In the genomic region with DNA sequence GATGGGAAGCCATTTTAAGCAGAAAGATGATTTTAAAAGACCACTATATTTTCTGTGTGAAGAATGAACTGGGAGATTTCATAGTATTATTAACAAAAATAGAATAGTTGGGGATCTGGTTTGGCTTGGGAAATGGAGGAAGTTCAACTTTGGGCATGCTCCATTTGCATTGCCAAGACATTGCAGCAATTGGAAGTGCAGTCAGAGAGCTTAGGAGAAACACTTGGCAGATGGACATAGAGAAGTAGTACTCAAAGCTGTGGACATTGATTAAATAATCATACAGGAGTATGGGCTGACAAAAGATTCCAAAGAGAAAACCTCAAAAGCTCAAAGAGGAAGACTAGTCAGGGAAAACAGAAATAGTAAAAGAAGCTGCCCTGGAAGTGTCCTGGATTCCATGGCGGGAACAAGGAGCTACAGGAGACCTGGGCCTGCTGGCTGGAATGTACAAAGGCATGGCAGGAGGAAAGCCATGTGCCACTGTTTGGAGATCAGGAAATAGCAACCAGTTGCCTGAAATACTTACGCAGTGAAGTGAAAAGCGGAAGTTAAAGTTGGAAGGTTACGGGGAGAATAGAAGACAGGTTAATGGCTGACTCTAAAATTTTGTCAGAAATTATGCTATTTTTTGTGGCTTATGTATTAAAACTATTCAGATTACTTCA, we compare ENCODE assay signal across 27 cellular contexts.
DNase-seq lines count a peak whose midpoint lies in the region; ATAC-seq, FAIRE-seq and TF ChIP-seq lines count a peak whose summit lies in the region.
"Had no signal": no experiment of that assay in that cellular context is flagged by ENCODE, and none has a peak within 500 bp of the region (broad histone marks: within the 10 kb centered on the region; RNA-seq: fewer than 3 reads in every experiment).

No MANE protein-coding gene starts in this region.

- BruUV-seq in A673 (replicated peaks; lab: Mats Ljungman, UMichigan) (TSS peak; percentile 8), GM12878 (replicated peaks; lab: Mats Ljungman, UMichigan) (TSS peak; percentile 38)

- H3K27ac Mint-ChIP-seq in CD8-positive, alpha-beta T cell: peak overlapping the region; percentile 74
- H3K27ac Mint-ChIP-seq: brain; memory B cell; stimulated activated naive CD8-positive, alpha-beta T cell treated with anti-CD3 and anti-CD28 coated beads, Interleukin-15, Interleukin-2, amounts not matched to agents 100 ng/mL and 50 ng/mL, for 24 hours; T-helper 2 cell treated with Interferon-gamma antibody and Interleukin-4, amounts not matched to agents 5 μg/mL and 100 μg/mL, for 36 hours had no signal

- TF ChIP-seq CTCF in A673 (conservative IDR thresholded peaks at IDR 0.05; ENCODE audit: low read depth, low read length) (no peak), GM12878 (IDR thresholded peaks at IDR 0.05 in 2 of 3, conservative IDR thresholded peaks at IDR 0.05 in 1 of 3; ENCODE audit: control insufficient read depth in 2 of 3, extremely low read depth in 1 of 3, insufficient read depth in 1 of 3, low read depth in 3 of 3, low read length in 3 of 3) (no peak)
- no peak for TF ChIP-seq CTCF in CD8-positive, alpha-beta T cell (IDR thresholded peaks at IDR 0.05)

- H3K36me3 Mint-ChIP-seq in CD8-positive, alpha-beta T cell: peaks cover 74% of the 10 kb centered on the region

- WGBS in GM12878 (ENCODE audit: insufficient coverage, insufficient replicate concordance, low lambda C conversion rate, missing lambda C conversion rate): 95% methylated on average over 4 of the region's 4 CpGs

- SMC1A ChIA-PET in GM12878 (lab: Charles Lee; ENCODE audit: uncharacterized antibody, unreplicated experiment): no interaction called here

- no peaks in the 10 kb centered on the region for H3K79me2 ChIP-seq in GM12878 (ENCODE audit: control insufficient read depth, insufficient read depth, low read length)

- H3K9ac ChIP-seq in GM12878 (ENCODE audit: control insufficient read depth, insufficient read depth, low read length): no peak overlapping the region

- H2AFZ ChIP-seq in GM12878 (ENCODE audit: control insufficient read depth, low read depth, low read length): no peak overlapping the region

- no peaks in the 10 kb centered on the region for H3K4me1 ChIP-seq in A673 (ENCODE audit: insufficient read depth, low read length, poor library complexity, severe bottlenecking)
- no peaks in the 10 kb centered on the region for H3K4me1 ChIP-seq in CD8-positive, alpha-beta T cell (ENCODE audit: insufficient read depth, low read length)
- H3K4me1 ChIP-seq in GM12878 (ENCODE audit: control insufficient read depth, insufficient read depth, low read length): no peaks in the 10 kb centered on the region
- H3K4me1 ChIP-seq: Peyer's patch had no signal

- in situ Hi-C loops in GM12878 (cut with MboI): no loop called here

- no peak overlapping the region for H3K4me2 ChIP-seq in GM12878 (ENCODE audit: control insufficient read depth, insufficient read depth)

- no peak for DNase-seq in A673 (ENCODE audit: low spot score)
- DNase-seq in CD8-positive, alpha-beta T cell: no peak
- no peak for DNase-seq in GM12878 (ENCODE audit: low read depth, low spot score)
- no peak for DNase-seq in left ventricle myocardium superior
- DNase-seq in NCI-H2196 (lab: John Stamatoyannopoulos, UW; ENCODE audit: unreplicated experiment): no peak
- DNase-seq in H54 (ENCODE audit: insufficient read length, low spot score): no peak
- no peak for DNase-seq in head of caudate nucleus
- no peak for DNase-seq in NCI-H524 (lab: John Stamatoyannopoulos, UW)
- DNase-seq: activated CD4-positive, alpha-beta T cell treated with anti-CD3 and anti-CD28 coated beads, Interleukin-2, amount 50 U/mL, for 48 hours; activated T-cell treated with anti-CD3 and anti-CD28 coated beads, Interleukin-2, amount 50 U/mL, for 4 hours; dermis blood vessel endothelial cell; DND-41; gastrocnemius medialis; NCI-H1694 treated with DMSO at 0.1 percent for 48 hours; NCI-H226; NCI-H82; Peyer's patch; posterior cingulate gyrus; small intestine; tibial artery; WERI-Rb-1 had no signal

- H3K4me3 Mint-ChIP-seq in CD8-positive, alpha-beta T cell: no peak overlapping the region
- H3K4me3 Mint-ChIP-seq: activated T-cell treated with anti-CD3 and anti-CD28 coated beads, Interleukin-2, amount 50 U/mL, for 4 hours; brain; memory B cell; natural killer cell treated with Interleukin-12 subunit alpha and Interleukin-12 subunit beta and Interleukin-15 and Interleukin-18, amount 100 ng/mL, for 72 hours; stimulated activated naive CD8-positive, alpha-beta T cell treated with anti-CD3 and anti-CD28 coated beads, Interleukin-15, Interleukin-2, amounts not matched to agents 100 ng/mL and 50 ng/mL, for 24 hours; T-helper 2 cell treated with Interferon-gamma antibody and Interleukin-4, amounts not matched to agents 5 μg/mL and 100 μg/mL, for 36 hours had no signal

- TF ChIP-seq EP300 in GM12878 (IDR thresholded peaks at IDR 0.05; ENCODE audit: borderline replicate concordance in 1 of 2, control insufficient read depth in 1 of 2, low read depth in 2 of 2, low read length in 2 of 2): no peak

- H4K20me1 ChIP-seq in GM12878 (ENCODE audit: control insufficient read depth, insufficient read depth): no peaks in the 10 kb centered on the region

- no peaks in the 10 kb centered on the region for H3K27me3 Mint-ChIP-seq in CD8-positive, alpha-beta T cell (ENCODE audit: low read depth)
- H3K27me3 Mint-ChIP-seq: brain; memory B cell; natural killer cell treated with Interleukin-12 subunit alpha and Interleukin-12 subunit beta and Interleukin-15 and Interleukin-18, amount 100 ng/mL, for 72 hours; stimulated activated naive CD8-positive, alpha-beta T cell treated with anti-CD3 and anti-CD28 coated beads, Interleukin-15, Interleukin-2, amounts not matched to agents 100 ng/mL and 50 ng/mL, for 24 hours had no signal

- H3K9me3 ChIP-seq in A673 (ENCODE audit: low read depth, low read length, poor library complexity, severe bottlenecking) (no peaks in the 10 kb centered on the region), GM12878 (replicated peaks; ENCODE audit: control insufficient read depth, insufficient read depth, low read length) (no peaks in the 10 kb centered on the region)
- H3K9me3 ChIP-seq in CD8-positive, alpha-beta T cell (ENCODE audit: low read length): no peaks in the 10 kb centered on the region
- H3K9me3 ChIP-seq: gastrocnemius medialis, Peyer's patch, tibial artery had no signal

- FAIRE-seq in GM12878 (lab: Jason Lieb, UNC) (no peak), H54 (lab: Jason Lieb, UNC) (no peak)
- FAIRE-seq: K562, small intestine had no signal

- ATAC-seq in CD8-positive, alpha-beta T cell: no peak
- no peak for ATAC-seq in GM12878
- peak; percentile 60 for ATAC-seq in left ventricle myocardium superior
- ATAC-seq: activated T-cell treated with anti-CD3 and anti-CD28 coated beads, Interleukin-2, amount 50 U/mL, for 4 hours; gastrocnemius medialis; K562; natural killer cell treated with Interleukin-12 subunit alpha and Interleukin-12 subunit beta and Interleukin-15 and Interleukin-18, amount 100 ng/mL, for 72 hours had no signal

- no peak overlapping the region for H3K27ac ChIP-seq in A673 (ENCODE audit: low read depth, low read length, poor library complexity, severe bottlenecking)
- no peak overlapping the region for H3K27ac ChIP-seq in CD8-positive, alpha-beta T cell (ENCODE audit: low read depth, low read length)
- H3K27ac ChIP-seq in GM12878 (ENCODE audit: control insufficient read depth, insufficient read depth): no peak overlapping the region
- H3K27ac ChIP-seq: gastrocnemius medialis, Peyer's patch, tibial artery, WERI-Rb-1 had no signal

- intact Hi-C loops in A673 (cut with micrococcal nuclease; ENCODE audit: unreplicated experiment) (no loop called here), GM12878 (cut with micrococcal nuclease; ENCODE audit: unreplicated experiment) (no loop called here), left ventricle myocardium superior (cut with micrococcal nuclease) (no loop called here), head of caudate nucleus (cut with DNase I) (no loop called here)
- intact Hi-C loops in CD8-positive, alpha-beta T cell (cut with DNase I, micrococcal nuclease): no loop called here

- H3K9me3 Mint-ChIP-seq in CD8-positive, alpha-beta T cell: no peaks in the 10 kb centered on the region
- H3K9me3 Mint-ChIP-seq: activated T-cell treated with anti-CD3 and anti-CD28 coated beads, Interleukin-2, amount 50 U/mL, for 4 hours; brain; memory B cell; natural killer cell treated with Interleukin-12 subunit alpha and Interleukin-12 subunit beta and Interleukin-15 and Interleukin-18, amount 100 ng/mL, for 72 hours; stimulated activated naive CD8-positive, alpha-beta T cell treated with anti-CD3 and anti-CD28 coated beads, Interleukin-15, Interleukin-2, amounts not matched to agents 100 ng/mL and 50 ng/mL, for 24 hours; T-helper 2 cell treated with Interferon-gamma antibody and Interleukin-4, amounts not matched to agents 5 μg/mL and 100 μg/mL, for 36 hours had no signal

- no peaks in the 10 kb centered on the region for H3K27me3 ChIP-seq in A673 (replicated peaks; ENCODE audit: insufficient read depth, low read depth, low read length, poor library complexity)
- no peaks in the 10 kb centered on the region for H3K27me3 ChIP-seq in CD8-positive, alpha-beta T cell (ENCODE audit: insufficient read depth, low read length)
- no peaks in the 10 kb centered on the region for H3K27me3 ChIP-seq in GM12878 (replicated peaks in 1 of 2; ENCODE audit: control insufficient read depth in 2 of 2, insufficient read depth in 2 of 2, low read length in 1 of 2)
- H3K27me3 ChIP-seq: gastrocnemius medialis, Peyer's patch, tibial artery had no signal

- peaks cover 13% of the 10 kb centered on the region for H3K4me1 Mint-ChIP-seq in CD8-positive, alpha-beta T cell (ENCODE audit: low read depth)
- H3K4me1 Mint-ChIP-seq: brain had no signal

- RAD21 ChIA-PET in GM12878 (lab: Charles Lee; ENCODE audit: unreplicated experiment): no interaction called here

- TF ChIP-seq POLR2A in GM12878 (IDR thresholded peaks at IDR 0.05; ENCODE audit: low read depth, low read length) (no peak), H54 (IDR thresholded peaks at IDR 0.05; ENCODE audit: low read depth, low read length) (no peak)

- peaks cover 19% of the 10 kb centered on the region for H3K36me3 ChIP-seq in A673 (ENCODE audit: insufficient read depth, low read length, poor library complexity, severe bottlenecking)
- H3K36me3 ChIP-seq in CD8-positive, alpha-beta T cell (ENCODE audit: insufficient read depth, low read length): peaks cover 31% of the 10 kb centered on the region
- H3K36me3 ChIP-seq in GM12878 (ENCODE audit: control insufficient read depth in 2 of 2, insufficient read depth in 2 of 2, low read length in 1 of 2): peaks cover 0 to 4% of the 10 kb centered on the region in 2 experiments; a peak in 3 of 4 replicates
- H3K36me3 ChIP-seq: gastrocnemius medialis had no signal

- H3K4me3 ChIP-seq in A673 (ENCODE audit: low read depth, low read length, poor library complexity, severe bottlenecking) (no peak overlapping the region), GM12878 (no peak overlapping the region)
- no peak overlapping the region for H3K4me3 ChIP-seq in CD8-positive, alpha-beta T cell (ENCODE audit: low read depth, low read length)
- H3K4me3 ChIP-seq: gastrocnemius medialis, K562, Peyer's patch, tibial artery had no signal

- CTCF ChIA-PET in A673 (lab: Charles Lee): no interaction called here
- CTCF ChIA-PET in CD8-positive, alpha-beta T cell (lab: Charles Lee): interaction anchor here (1.2 kb wide), 1 partner anchor 11 kb away, joined by 3 read pairs; no protein-coding TSS in a partner anchor
- CTCF ChIA-PET in GM12878 (lab: Yijun Ruan, JAX): no interaction called here

- TF ChIP-seq RAD21 in GM12878 (IDR thresholded peaks at IDR 0.05; ENCODE audit: insufficient read depth, low read depth, low read length): no peak

- POLR2A ChIA-PET in A673 (lab: Charles Lee; ENCODE audit: low non-redundant PET) (no interaction called here), GM12878 (lab: Charles Lee) (no interaction called here)
- POLR2A ChIA-PET in CD8-positive, alpha-beta T cell (lab: Charles Lee): no interaction called here
